Comparison of ENCODE assay signal across 13 cellular contexts in genomic region chr11:76606102-76606793, GRCh38.
DNase-seq lines count a peak whose midpoint lies in the region; ATAC-seq and TF ChIP-seq lines count a peak whose summit lies in the region.
"Had no signal": no experiment of that assay in that cellular context is flagged by ENCODE, and none has a peak within 500 bp of the region (broad histone marks: within the 10 kb centered on the region; RNA-seq: fewer than 3 reads in every experiment).

No MANE protein-coding gene starts in this region.

- H3K23ac ChIP-seq in neuronal stem cell (ENCODE audit: low read depth, low read length, poor library complexity) = no peak overlapping the region

- no peak overlapping the region for H2BK120ac ChIP-seq in neuronal stem cell (ENCODE audit: low read depth, low read length)

- no peak overlapping the region for H2BK5ac ChIP-seq in neuronal stem cell (ENCODE audit: low read length)

- DNase-seq in activated CD8-positive, alpha-beta memory T cell treated with anti-CD3 and anti-CD28 coated beads, Interleukin-2, amount 50 U/mL, for 48 hours = peak; percentile 40
- no peak for DNase-seq in activated CD8-positive, alpha-beta memory T cell treated with anti-CD3 and anti-CD28 coated beads for 24 hours
- peak; percentile 66 to 81 (median 69) for DNase-seq in heart left ventricle
- peak; percentile 46 for DNase-seq in occipital lobe (lab: John Stamatoyannopoulos, UW)
- DNase-seq in uterus = peak; percentile 56 to 63
- no peak for DNase-seq in NCI-H2227 (lab: John Stamatoyannopoulos, UW; ENCODE audit: unreplicated experiment)
- no peak for DNase-seq in neuronal stem cell (ENCODE audit: low spot score)
- DNase-seq: COR-L47, NCI-H524 had no signal

- H2AK5ac ChIP-seq in neuronal stem cell (ENCODE audit: low read depth, low read length) = no peak overlapping the region

- H4K91ac ChIP-seq in neuronal stem cell (ENCODE audit: low read depth, low read length, poor library complexity) = no peak overlapping the region

- H3K4me1 ChIP-seq in heart left ventricle = peaks cover 11 to 70% (median 53%) of the 10 kb centered on the region in 12 donors
- peaks cover 4 to 10% of the 10 kb centered on the region in 2 donors for H3K4me1 ChIP-seq in uterus
- peaks cover 0 to 10% of the 10 kb centered on the region in 2 donors for H3K4me1 ChIP-seq in neuronal stem cell (ENCODE audit: control insufficient read depth in 2 of 2, insufficient read depth in 1 of 2, low read depth in 1 of 2, low read length in 2 of 2)

- no peak overlapping the region for H3K4me2 ChIP-seq in neuronal stem cell (ENCODE audit: insufficient read depth, low read length, poor library complexity, severe bottlenecking)

- H3K27ac ChIP-seq in heart left ventricle (peak overlapping the region in 11 of 12 donors; percentile 17 to 85 (median 49)), uterus (peak overlapping the region; percentile 33 to 88), neuronal stem cell (replicated peaks; ENCODE audit: low read length) (no peak overlapping the region)

- H3K36me3 ChIP-seq in heart left ventricle = no peaks in the 10 kb centered on the region
- no peaks in the 10 kb centered on the region for H3K36me3 ChIP-seq in uterus
- no peaks in the 10 kb centered on the region for H3K36me3 ChIP-seq in neuronal stem cell (replicated peaks in 1 of 2; ENCODE audit: control insufficient read depth in 2 of 2, insufficient read depth in 2 of 2, low read length in 2 of 2)
- H3K36me3 ChIP-seq: upper lobe of left lung had no signal

- ATAC-seq in heart left ventricle (peak in 3 of 4 donors; percentile 36 to 65 (median 62)), HG02588 (IDR thresholded peaks at IDR 0.05; ENCODE audit: unreplicated experiment) (no peak)
- ATAC-seq: activated naive CD4-positive, alpha-beta T cell treated with anti-CD3 and anti-CD28 coated beads, Interleukin-2, amount 50 U/mL, for 72 hours; esophagus mucosa had no signal

- no peak overlapping the region for H3K9ac ChIP-seq in neuronal stem cell (ENCODE audit: low read depth, low read length, poor library complexity)

- H3K79me1 ChIP-seq in neuronal stem cell (ENCODE audit: low read depth, low read length) = no peaks in the 10 kb centered on the region

- no peak overlapping the region for H3K4me3 ChIP-seq in heart left ventricle
- H3K4me3 ChIP-seq in uterus = no peak overlapping the region
- H3K4me3 ChIP-seq in neuronal stem cell (ENCODE audit: low read length in 2 of 2) = no peak overlapping the region
- H3K4me3 ChIP-seq: upper lobe of left lung had no signal

- H3K4ac ChIP-seq in neuronal stem cell (ENCODE audit: low read length) = no peak overlapping the region

- TF ChIP-seq POLR2A in heart left ventricle (IDR thresholded peaks at IDR 0.05) = no peak
- no peak for TF ChIP-seq POLR2A in uterus (IDR thresholded peaks at IDR 0.05)

- H2BK15ac ChIP-seq in neuronal stem cell (ENCODE audit: low read length) = no peak overlapping the region

- H3K18ac ChIP-seq in neuronal stem cell (ENCODE audit: low read length) = no peak overlapping the region

- no peak overlapping the region for H3K14ac ChIP-seq in neuronal stem cell (ENCODE audit: low read length)

- 68 to 83% (median 75%) methylated on average over 23 of the region's 23 CpGs for WGBS in heart left ventricle, 4 donors
- WGBS in neuronal stem cell (ENCODE audit: extremely low coverage in 2 of 2, insufficient read length in 2 of 2, insufficient replicate concordance in 1 of 2), 2 donors = no CpG with 5 or more reads among the region's 23 CpGs

- no peak overlapping the region for H2AFZ ChIP-seq in neuronal stem cell (ENCODE audit: low read length)

- H3K27me3 ChIP-seq in heart left ventricle = no peaks in the 10 kb centered on the region
- H3K27me3 ChIP-seq in uterus = no peaks in the 10 kb centered on the region
- peaks cover 0 to 11% (median 0%) of the 10 kb centered on the region in 3 experiments for H3K27me3 ChIP-seq in neuronal stem cell (ENCODE audit: control insufficient read depth in 3 of 3, insufficient read depth in 3 of 3, low read depth in 1 of 3, low read length in 3 of 3)

- no peak overlapping the region for H2BK12ac ChIP-seq in neuronal stem cell (ENCODE audit: low read length)

- no peak for TF ChIP-seq CTCF in heart left ventricle (IDR thresholded peaks at IDR 0.05)
- TF ChIP-seq CTCF in uterus (IDR thresholded peaks at IDR 0.05) = no peak

- H4K8ac ChIP-seq in neuronal stem cell (ENCODE audit: low read depth, low read length) = no peak overlapping the region

- intact Hi-C loops in heart left ventricle (cut with DNase I) (no loop called here), uterus (cut with DNase I; ENCODE audit: low total_unique reads) (no loop called here)

- H3K9me3 ChIP-seq in heart left ventricle (no peaks in the 10 kb centered on the region), uterus (no peaks in the 10 kb centered on the region), neuronal stem cell (replicated peaks in 1 of 2; ENCODE audit: control insufficient read depth in 2 of 2, insufficient read depth in 1 of 2, low read depth in 1 of 2, low read length in 2 of 2) (peaks cover 3% of the 10 kb centered on the region in 2 donors)
- H3K9me3 ChIP-seq: upper lobe of left lung had no signal

Comparison
In these comparisons a context has a peak if more than half of its experiments do, and no peak if none do; other contexts are left out.
1. DNase-seq: peak in activated CD8-positive, alpha-beta memory T cell treated with anti-CD3 and anti-CD28 coated beads, Interleukin-2, amount 50 U/mL, for 48 hours (single experiment), heart left ventricle (5 of 5), occipital lobe (single experiment) and uterus (2 of 2); none in activated CD8-positive, alpha-beta memory T cell treated with anti-CD3 and anti-CD28 coated beads for 24 hours (single experiment), NCI-H2227 (single experiment) and neuronal stem cell (single experiment).